ENCODE assay signal across 8 cellular contexts in genomic region chr20:25984933-25985332, GRCh38.
A peak's percentile ranks its signal among the peaks of the same experiment; 100 is the strongest.
DNase-seq lines count a peak whose midpoint lies in the region; ATAC-seq lines count a peak whose summit lies in the region.

No MANE protein-coding gene starts in this region.

- H3K36me3 ChIP-seq in HAP-1 (replicated peaks), result no peaks in the 10 kb centered on the region

- intact Hi-C loops in Right ventricle myocardium superior (cut with DNase I), result no loop called here

- peak; percentile 51 for DNase-seq in activated CD8-positive, alpha-beta memory T cell treated with anti-CD3 and anti-CD28 coated beads, Interleukin-2, amount 50 U/mL, for 4 hours
- peak; percentile 77 for DNase-seq in Right ventricle myocardium superior
- peak; percentile 29 to 42 for DNase-seq in stimulated activated CD4-positive, alpha-beta T cell treated with anti-CD3 and anti-CD28 coated beads, Interleukin-4, amount 100 ng/mL, for 48 hours (ENCODE audit: low read depth in 2 of 2)
- no peak for DNase-seq in HAP-1 (ENCODE audit: low spot score in 2 of 2)

- ATAC-seq in GM19372 (IDR thresholded peaks at IDR 0.05; ENCODE audit: low read depth, unreplicated experiment) (peak; percentile 35), Right ventricle myocardium superior (ENCODE audit: poor library complexity) (peak; percentile 86), HG03342 (IDR thresholded peaks at IDR 0.05; ENCODE audit: unreplicated experiment) (no peak), GM21381 (IDR thresholded peaks at IDR 0.05; ENCODE audit: unreplicated experiment) (no peak), GM18873 (IDR thresholded peaks at IDR 0.05; ENCODE audit: low FRiP score, unreplicated experiment) (no peak)

- peaks cover 3% of the 10 kb centered on the region; the same call in 1 of the 2 replicates for H3K4me1 ChIP-seq in HAP-1

- no peaks in the 10 kb centered on the region for H3K9me3 ChIP-seq in HAP-1

- in situ Hi-C loops in HAP-1 (cut with MboI; ENCODE audit: low sequenced_read_pairs), result no loop called here

- H3K4me3 ChIP-seq in HAP-1, result no peak overlapping the region

- no peaks in the 10 kb centered on the region for H3K27me3 ChIP-seq in HAP-1 (ENCODE audit: low read depth)

Comparison
In these comparisons a context has a peak if more than half of its experiments do, and no peak if none do; other contexts are left out.
1. ATAC-seq: peak in GM19372 (single experiment) and Right ventricle myocardium superior (single experiment); none in HG03342 (single experiment), GM21381 (single experiment) and GM18873 (single experiment).
2. DNase-seq: peak in activated CD8-positive, alpha-beta memory T cell treated with anti-CD3 and anti-CD28 coated beads, Interleukin-2, amount 50 U/mL, for 4 hours (single experiment), Right ventricle myocardium superior (single experiment) and stimulated activated CD4-positive, alpha-beta T cell treated with anti-CD3 and anti-CD28 coated beads, Interleukin-4, amount 100 ng/mL, for 48 hours (2 of 2); none in HAP-1 (0 of 2).